Comparison of ENCODE assay signal across 10 cellular contexts in genomic region chr4:2141762-2142520, GRCh38.
A peak's percentile ranks its signal among the peaks of the same experiment; 100 is the strongest.
DNase-seq lines count a peak whose midpoint lies in the region; ATAC-seq and TF ChIP-seq lines count a peak whose summit lies in the region.
"Had no signal": no experiment of that assay in that cellular context is flagged by ENCODE, and none has a peak within 500 bp of the region (broad histone marks: within the 10 kb centered on the region; RNA-seq: fewer than 3 reads in every experiment).

No MANE protein-coding gene starts in this region.

- H3K9me3 ChIP-seq in T-helper 17 cell (ENCODE audit: control insufficient read depth, low read length, poor library complexity, severe bottlenecking), result no peaks in the 10 kb centered on the region
- H3K9me3 ChIP-seq in esophagus muscularis mucosa, result no peaks in the 10 kb centered on the region

- DNase-seq in GM12865 (ENCODE audit: low read depth) (peak; percentile 23), T-helper 17 cell (no peak), esophagus muscularis mucosa (ENCODE audit: extremely low spot score) (peak; percentile 68), D341Med (ENCODE audit: low spot score) (no peak), NCI-H2107 (lab: John Stamatoyannopoulos, UW) (no peak), SIG-M5 (lab: John Stamatoyannopoulos, UW) (no peak)
- DNase-seq in stimulated activated CD4-positive, alpha-beta T cell treated with anti-CD3 and anti-CD28 coated beads, Interleukin-1b, Interleukin-23, amount 100 ng/mL, for 48 hours, result peak; percentile 15
- DNase-seq: effector memory CD8-positive, alpha-beta T cell; NCI-H146 had no signal

- peaks cover 12% of the 10 kb centered on the region for H3K27me3 Mint-ChIP-seq in T-helper 17 cell

- no peak overlapping the region for H3K4me3 Mint-ChIP-seq in T-helper 17 cell
- H3K4me3 Mint-ChIP-seq: effector memory CD8-positive, alpha-beta T cell had no signal

- peak overlapping the region in 2 of 4 donors; percentile 14 to 36 for H3K27ac ChIP-seq in esophagus muscularis mucosa (replicated peaks in 1 of 4)

- no peaks in the 10 kb centered on the region for H3K4me1 ChIP-seq in esophagus muscularis mucosa

- H3K27ac Mint-ChIP-seq in T-helper 17 cell, result peak overlapping the region; percentile 24
- H3K27ac Mint-ChIP-seq: effector memory CD8-positive, alpha-beta T cell had no signal

- no peak for TF ChIP-seq EP300 in esophagus muscularis mucosa (IDR thresholded peaks at IDR 0.05)

- H3K4me1 Mint-ChIP-seq in T-helper 17 cell, result peaks cover 14% of the 10 kb centered on the region

- H3K36me3 Mint-ChIP-seq in T-helper 17 cell (ENCODE audit: low read depth), result peaks cover 2% of the 10 kb centered on the region

- TF ChIP-seq CTCF in GM12865 (IDR thresholded peaks at IDR 0.05; ENCODE audit: insufficient read depth, low read depth, low read length, missing control alignments) (no peak), esophagus muscularis mucosa (IDR thresholded peaks at IDR 0.05) (no peak)

- H3K4me3 ChIP-seq in GM12865 (ENCODE audit: low read depth, low read length) (no peak overlapping the region), esophagus muscularis mucosa (no peak overlapping the region)

- H3K36me3 ChIP-seq in esophagus muscularis mucosa, result no peaks in the 10 kb centered on the region

- ATAC-seq in T-helper 17 cell, result no peak
- ATAC-seq in HG02759 (IDR thresholded peaks at IDR 0.05; ENCODE audit: unreplicated experiment), result no peak
- ATAC-seq: effector memory CD8-positive, alpha-beta T cell had no signal

- no peak for TF ChIP-seq POLR2A in esophagus muscularis mucosa (IDR thresholded peaks at IDR 0.05; ENCODE audit: low read depth)

- H3K27me3 ChIP-seq in esophagus muscularis mucosa, result no peaks in the 10 kb centered on the region

- 81% methylated on average over 4 of the region's 8 CpGs for WGBS in esophagus muscularis mucosa

- intact Hi-C loops in esophagus muscularis mucosa (cut with DNase I), result no loop called here

Comparison
In these comparisons a context has a peak if more than half of its experiments do, and no peak if none do; other contexts are left out.
1. DNase-seq: peak in GM12865 (single experiment), esophagus muscularis mucosa (single experiment) and stimulated activated CD4-positive, alpha-beta T cell treated with anti-CD3 and anti-CD28 coated beads, Interleukin-1b, Interleukin-23, amount 100 ng/mL, for 48 hours (single experiment); none in T-helper 17 cell (0 of 3), D341Med (single experiment), NCI-H2107 (single experiment) and SIG-M5 (single experiment).